ENCODE assay signal across 7 cellular contexts in the genomic region with DNA sequence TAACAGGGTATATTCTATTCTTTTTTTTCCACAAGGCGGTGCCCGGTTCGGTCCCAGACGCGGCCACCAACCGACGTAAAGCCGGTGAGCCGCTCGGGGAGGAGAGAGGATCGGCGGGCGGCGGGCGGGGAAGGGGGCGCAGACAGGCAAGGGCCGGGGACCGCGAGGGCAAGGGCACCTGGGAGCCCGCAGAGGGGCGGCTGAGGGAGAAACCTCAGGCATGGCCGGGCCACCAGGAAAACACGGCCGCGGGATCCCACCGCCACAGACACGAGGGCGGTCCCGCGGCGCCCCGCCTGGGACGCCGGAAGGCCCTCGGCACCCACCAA.
DNase-seq lines count a peak whose midpoint lies in the region; ATAC-seq, FAIRE-seq and TF ChIP-seq lines count a peak whose summit lies in the region.
"Not testable (repeated sequence)": the region's sequence is repeated elsewhere in the genome, so short reads cannot be mapped to it uniquely, and the experiment has no call there.

No MANE protein-coding gene starts in this region.

- FAIRE-seq in G401.6 (lab: Jason Lieb, UNC) = peak; percentile 92

- not testable (repeated sequence) for H3K36me3 Mint-ChIP-seq in brain; naive thymus-derived CD4-positive, alpha-beta T cell

- H3F3A ChIP-seq in SK-N-SH (replicated peaks; ENCODE audit: insufficient read depth) = not testable (repeated sequence)

- peaks cover 51% of the 10 kb centered on the region for H3K27me3 Mint-ChIP-seq in brain
- H3K27me3 Mint-ChIP-seq in naive thymus-derived CD4-positive, alpha-beta T cell = peaks cover 0 to 21% (median 10%) of the 10 kb centered on the region in 5 donors

- H3K9me3 ChIP-seq in SK-N-SH; hepatocyte (ENCODE audit: low read depth); naive thymus-derived CD4-positive, alpha-beta T cell (ENCODE audit: control insufficient read depth in 2 of 3, low read length in 3 of 3): not testable (repeated sequence)

- not testable (repeated sequence) for TF ChIP-seq CTCF in SK-N-SH (IDR thresholded peaks at IDR 0.05); brain (conservative IDR thresholded peaks at IDR 0.05); hepatocyte (IDR thresholded peaks at IDR 0.05; ENCODE audit: poor library complexity)

- CTCF ChIA-PET in SK-N-SH (lab: Yijun Ruan, JAX); naive thymus-derived CD4-positive, alpha-beta T cell (lab: Charles Lee): not testable (repeated sequence)

- H3K36me3 ChIP-seq in SK-N-SH (replicated peaks in 1 of 2; ENCODE audit: control insufficient read depth in 1 of 2, insufficient read depth in 2 of 2, low read length in 1 of 2); hepatocyte (replicated peaks; ENCODE audit: insufficient read depth, low read depth); naive thymus-derived CD4-positive, alpha-beta T cell (ENCODE audit: control insufficient read depth in 2 of 3, insufficient read depth in 3 of 3, low read length in 3 of 3): not testable (repeated sequence)

- H3K79me2 ChIP-seq in SK-N-SH (ENCODE audit: insufficient read depth); hepatocyte: not testable (repeated sequence)

- H2AFZ ChIP-seq in SK-N-SH (ENCODE audit: low read depth) (peak overlapping the region; percentile 82; the same call in 1 of the 2 replicates), hepatocyte (peak overlapping the region; percentile 76)

- not testable (repeated sequence) for H4K20me1 ChIP-seq in SK-N-SH (ENCODE audit: insufficient read depth); hepatocyte (ENCODE audit: insufficient read depth, poor library complexity, severe bottlenecking)

- not testable (repeated sequence) for TF ChIP-seq EP300 in SK-N-SH (IDR thresholded peaks at IDR 0.05; ENCODE audit: borderline replicate concordance in 1 of 2, low read depth in 1 of 2, low read length in 1 of 2)

- not testable (repeated sequence) for H3K9me2 ChIP-seq in SK-N-SH; hepatocyte (replicated peaks; ENCODE audit: insufficient read depth)

- peak overlapping the region in 1 of 2 experiments; percentile 39; a peak in 3 of 4 replicates for H3K4me3 ChIP-seq in SK-N-SH (ENCODE audit: low read depth in 2 of 2, low read length in 1 of 2)
- not testable (repeated sequence) for H3K4me3 ChIP-seq in hepatocyte
- H3K4me3 ChIP-seq in naive thymus-derived CD4-positive, alpha-beta T cell (ENCODE audit: low read length) = peak overlapping the region; percentile 60

- peak overlapping the region in 1 of 2 experiments; percentile 30; a peak in 1 of 4 replicates for H3K27ac ChIP-seq in SK-N-SH (ENCODE audit: low read depth in 2 of 2, low read length in 1 of 2)
- H3K27ac ChIP-seq in hepatocyte = not testable (repeated sequence)
- peak overlapping the region; percentile 70 for H3K27ac ChIP-seq in naive thymus-derived CD4-positive, alpha-beta T cell (ENCODE audit: low read depth, low read length)

- H3K4me3 Mint-ChIP-seq in brain = peak overlapping the region; percentile 74 to 83 (median 75)
- peak overlapping the region; percentile 67 to 87 (median 78) for H3K4me3 Mint-ChIP-seq in naive thymus-derived CD4-positive, alpha-beta T cell

- POLR2A ChIA-PET in SK-N-SH (lab: Yijun Ruan, JAX); naive thymus-derived CD4-positive, alpha-beta T cell (lab: Charles Lee): not testable (repeated sequence)

- intact Hi-C loops in naive thymus-derived CD4-positive, alpha-beta T cell (cut with micrococcal nuclease) = loop anchor here in 1 of 2 donors (2.0 to 5.0 kb wide), 3 partner anchors 71 to 1216 kb away; a partner anchor contains a TSS

- not testable (repeated sequence) for H3K4me1 Mint-ChIP-seq in brain
- H3K4me1 Mint-ChIP-seq in naive thymus-derived CD4-positive, alpha-beta T cell = peaks cover 4 to 39% (median 32%) of the 10 kb centered on the region in 7 donors

- DNase-seq in SK-N-SH (peak; percentile 10), activated T-cell treated with anti-CD3 and anti-CD28 coated beads for 1 hour (ENCODE audit: low read depth) (peak; percentile 4)
- DNase-seq in hepatocyte (ENCODE audit: low spot score) = not testable (repeated sequence)
- peak; percentile 5 to 28 (median 17) for DNase-seq in naive thymus-derived CD4-positive, alpha-beta T cell
- peak; percentile 9 for DNase-seq in stimulated activated CD4-positive, alpha-beta T cell treated with anti-CD3 and anti-CD28 coated beads, Interleukin-15, amount 100 ng/mL, for 1 hour (ENCODE audit: low read depth in 1 of 2, low spot score in 1 of 2)

- H3K4me2 ChIP-seq in SK-N-SH = peak overlapping the region; percentile 65
- peak overlapping the region; percentile 88 for H3K4me2 ChIP-seq in hepatocyte

- ATAC-seq in naive thymus-derived CD4-positive, alpha-beta T cell = not testable (repeated sequence)

- H3K27me3 ChIP-seq in SK-N-SH (ENCODE audit: insufficient read depth) (peaks cover 11% of the 10 kb centered on the region; the same call in 1 of the 2 replicates), hepatocyte (peaks cover 43% of the 10 kb centered on the region)
- not testable (repeated sequence) for H3K27me3 ChIP-seq in naive thymus-derived CD4-positive, alpha-beta T cell (ENCODE audit: control insufficient read depth in 2 of 2, insufficient read depth in 2 of 2, low read length in 2 of 2)

- peak overlapping the region in 1 of 5 experiments; percentile 7 for H3K27ac Mint-ChIP-seq in brain
- peak overlapping the region in 8 of 9 donors; percentile 19 to 84 (median 63) for H3K27ac Mint-ChIP-seq in naive thymus-derived CD4-positive, alpha-beta T cell

- not testable (repeated sequence) for TF ChIP-seq RAD21 in SK-N-SH (IDR thresholded peaks at IDR 0.05; ENCODE audit: low read length)

- not testable (repeated sequence) for H3K4me1 ChIP-seq in SK-N-SH (ENCODE audit: control insufficient read depth in 1 of 2, insufficient read depth in 2 of 2, low read depth in 1 of 2, low read length in 1 of 2); hepatocyte (ENCODE audit: insufficient read depth); naive thymus-derived CD4-positive, alpha-beta T cell (ENCODE audit: control insufficient read depth in 2 of 2, insufficient read depth in 2 of 2, low read length in 2 of 2)

- peaks cover 6 to 13% (median 7%) of the 10 kb centered on the region in 5 experiments for H3K9me3 Mint-ChIP-seq in brain
- peaks cover 0 to 28% (median 6%) of the 10 kb centered on the region in 11 donors for H3K9me3 Mint-ChIP-seq in naive thymus-derived CD4-positive, alpha-beta T cell

- WGBS in SK-N-SH (ENCODE audit: low lambda C conversion rate) = 8% methylated on average over 16 of the region's 35 CpGs
- 4% methylated on average over 15 of the region's 35 CpGs for WGBS in hepatocyte (ENCODE audit: low lambda C conversion rate, missing lambda C conversion rate)

- H3K9ac ChIP-seq in SK-N-SH = not testable (repeated sequence)
